In genomic region chr2:178506949-178507348, GRCh38 we compare ENCODE assay signal across 1 cellular context.
TF ChIP-seq lines count a peak whose summit lies in the region.

No MANE protein-coding gene starts in this region.

TF ChIP-seq in HepG2, 621 proteins besides CTCF, POLR2A, EP300 and RAD21:
- TF ChIP-seq HNRNPK (IDR thresholded peaks at IDR 0.05; ENCODE audit: low read depth, low read length, poor library complexity, severe bottlenecking), result peak; percentile 69
- TF ChIP-seq HOMEZ (CRISPR knock-in tag; IDR thresholded peaks at IDR 0.05; ENCODE audit: low read depth), result peak; percentile 89; the same call in 1 of the 2 replicates
- no peak for TF ChIP-seq ZNF775 (CRISPR knock-in tag; IDR thresholded peaks at IDR 0.05; ENCODE audit: borderline replicate concordance)
